ENCODE assay signal across 8 cellular contexts in genomic region chr4:110196871-110197420, GRCh38. TPM values are rescaled to one million over a fixed set of nuclear protein-coding genes. Genes with fewer than 3 reads are reported as not detected.
A peak's percentile ranks its signal among the peaks of the same experiment; 100 is the strongest.
DNase-seq lines count a peak whose midpoint lies in the region; ATAC-seq and TF ChIP-seq lines count a peak whose summit lies in the region.

No MANE protein-coding gene starts in this region.

- no peaks in the 10 kb centered on the region for H3K27me3 ChIP-seq in mucosa of rectum (ENCODE audit: control insufficient read depth in 2 of 2, insufficient read depth in 2 of 2, low read length in 2 of 2)

- peak overlapping the region; percentile 95 for H3K27ac Mint-ChIP-seq in stimulated activated naive B cell treated with anti-CD40 and anti-IgM and Interleukin-4, amounts not matched to agents 10 μg/mL and 1 μg/mL and 100 μg/mL, for 72 hours

- DNase-seq in NCI-H1417 (lab: John Stamatoyannopoulos, UW): peak; percentile 9 to 80 (median 75)
- no peak for DNase-seq in NCI-H1417 treated with DMSO at 0.1 percent for 48 hours (lab: John Stamatoyannopoulos, UW)
- peak; percentile 69 for DNase-seq in NCI-H2227 (lab: John Stamatoyannopoulos, UW; ENCODE audit: unreplicated experiment)
- peak; percentile 37 for DNase-seq in activated T-cell treated with anti-CD3 and anti-CD28 coated beads for 24 hours (ENCODE audit: low read depth)
- DNase-seq in epithelial cell of proximal tubule (ENCODE audit: low read depth): no peak
- peak; percentile 56 for DNase-seq in stimulated activated naive B cell treated with anti-CD40 and anti-IgM and Interleukin-4, amounts not matched to agents 10 μg/mL and 1 μg/mL and 100 μg/mL, for 72 hours

- no peaks in the 10 kb centered on the region for H3K36me3 ChIP-seq in mucosa of rectum (ENCODE audit: control insufficient read depth in 2 of 2, insufficient read depth in 2 of 2, low read length in 2 of 2)

- H3K9me3 Mint-ChIP-seq in stimulated activated naive B cell treated with anti-CD40 and anti-IgM and Interleukin-4, amounts not matched to agents 10 μg/mL and 1 μg/mL and 100 μg/mL, for 72 hours: no peaks in the 10 kb centered on the region

- no peak for TF ChIP-seq CTCF in epithelial cell of proximal tubule (conservative IDR thresholded peaks at IDR 0.05; ENCODE audit: low read depth, low read length)

- peak overlapping the region; percentile 92 to 93 for H3K27ac ChIP-seq in mucosa of rectum (ENCODE audit: low read depth in 2 of 2, low read length in 2 of 2)

- peaks cover 12 to 41% of the 10 kb centered on the region in 2 donors for H3K4me1 Mint-ChIP-seq in stimulated activated naive B cell treated with anti-CD40 and anti-IgM and Interleukin-4, amounts not matched to agents 10 μg/mL and 1 μg/mL and 100 μg/mL, for 72 hours

- H3K36me3 Mint-ChIP-seq in stimulated activated naive B cell treated with anti-CD40 and anti-IgM and Interleukin-4, amounts not matched to agents 10 μg/mL and 1 μg/mL and 100 μg/mL, for 72 hours: no peaks in the 10 kb centered on the region

- peak overlapping the region; percentile 93 for H3K4me3 ChIP-seq in epithelial cell of proximal tubule (ENCODE audit: low read depth, low read length)
- H3K4me3 ChIP-seq in mucosa of rectum (ENCODE audit: low read length in 2 of 2): peak overlapping the region; percentile 77 to 80

- peaks cover 12 to 23% of the 10 kb centered on the region in 2 donors for H3K4me1 ChIP-seq in mucosa of rectum (ENCODE audit: control insufficient read depth in 2 of 2, insufficient read depth in 2 of 2, low read length in 2 of 2)

- H3K9ac ChIP-seq in mucosa of rectum (ENCODE audit: low read depth in 1 of 2, low read length in 2 of 2): peak overlapping the region; percentile 42 to 92

- peak overlapping the region; percentile 88 to 94 for H3K4me3 Mint-ChIP-seq in stimulated activated naive B cell treated with anti-CD40 and anti-IgM and Interleukin-4, amounts not matched to agents 10 μg/mL and 1 μg/mL and 100 μg/mL, for 72 hours

- H3K9me3 ChIP-seq in mucosa of rectum (ENCODE audit: control insufficient read depth in 2 of 2, low read length in 2 of 2): no peaks in the 10 kb centered on the region

- H3K27me3 Mint-ChIP-seq in stimulated activated naive B cell treated with anti-CD40 and anti-IgM and Interleukin-4, amounts not matched to agents 10 μg/mL and 1 μg/mL and 100 μg/mL, for 72 hours: no peaks in the 10 kb centered on the region

- ATAC-seq in HG02763 (IDR thresholded peaks at IDR 0.05; ENCODE audit: unreplicated experiment): peak; percentile 25
- ATAC-seq in stimulated activated naive B cell treated with anti-CD40 and anti-IgM and Interleukin-4, amounts not matched to agents 10 μg/mL and 1 μg/mL and 100 μg/mL, for 72 hours (replicated peaks): peak; percentile 59 to 65

RNA-seq across cellular contexts. Expression of gene ELOVL6, which starts 1.5 kb away (rescaled TPM):
- 13.2 and 27.6 TPM in 2 replicates for total RNA-seq in epithelial cell of proximal tubule

Comparison
In these comparisons a context has a peak if more than half of its experiments do, and no peak if none do; other contexts are left out.
1. DNase-seq: peak in NCI-H1417 (3 of 3), NCI-H2227 (single experiment), activated T-cell treated with anti-CD3 and anti-CD28 coated beads for 24 hours (single experiment) and stimulated activated naive B cell treated with anti-CD40 and anti-IgM and Interleukin-4, amounts not matched to agents 10 μg/mL and 1 μg/mL and 100 μg/mL, for 72 hours (single experiment); none in NCI-H1417 treated with DMSO at 0.1 percent for 48 hours (single experiment) and epithelial cell of proximal tubule (single experiment).